Comparison of ENCODE assay signal across 1 cellular context in genomic region chr1:234544094-234544579, GRCh38.
TF ChIP-seq lines count a peak whose summit lies in the region.

No MANE protein-coding gene starts in this region.

TF ChIP-seq in K562, 482 proteins besides CTCF, POLR2A, EP300 and RAD21 (continued from another document and continues in another):
- TF ChIP-seq, protein P1, sequence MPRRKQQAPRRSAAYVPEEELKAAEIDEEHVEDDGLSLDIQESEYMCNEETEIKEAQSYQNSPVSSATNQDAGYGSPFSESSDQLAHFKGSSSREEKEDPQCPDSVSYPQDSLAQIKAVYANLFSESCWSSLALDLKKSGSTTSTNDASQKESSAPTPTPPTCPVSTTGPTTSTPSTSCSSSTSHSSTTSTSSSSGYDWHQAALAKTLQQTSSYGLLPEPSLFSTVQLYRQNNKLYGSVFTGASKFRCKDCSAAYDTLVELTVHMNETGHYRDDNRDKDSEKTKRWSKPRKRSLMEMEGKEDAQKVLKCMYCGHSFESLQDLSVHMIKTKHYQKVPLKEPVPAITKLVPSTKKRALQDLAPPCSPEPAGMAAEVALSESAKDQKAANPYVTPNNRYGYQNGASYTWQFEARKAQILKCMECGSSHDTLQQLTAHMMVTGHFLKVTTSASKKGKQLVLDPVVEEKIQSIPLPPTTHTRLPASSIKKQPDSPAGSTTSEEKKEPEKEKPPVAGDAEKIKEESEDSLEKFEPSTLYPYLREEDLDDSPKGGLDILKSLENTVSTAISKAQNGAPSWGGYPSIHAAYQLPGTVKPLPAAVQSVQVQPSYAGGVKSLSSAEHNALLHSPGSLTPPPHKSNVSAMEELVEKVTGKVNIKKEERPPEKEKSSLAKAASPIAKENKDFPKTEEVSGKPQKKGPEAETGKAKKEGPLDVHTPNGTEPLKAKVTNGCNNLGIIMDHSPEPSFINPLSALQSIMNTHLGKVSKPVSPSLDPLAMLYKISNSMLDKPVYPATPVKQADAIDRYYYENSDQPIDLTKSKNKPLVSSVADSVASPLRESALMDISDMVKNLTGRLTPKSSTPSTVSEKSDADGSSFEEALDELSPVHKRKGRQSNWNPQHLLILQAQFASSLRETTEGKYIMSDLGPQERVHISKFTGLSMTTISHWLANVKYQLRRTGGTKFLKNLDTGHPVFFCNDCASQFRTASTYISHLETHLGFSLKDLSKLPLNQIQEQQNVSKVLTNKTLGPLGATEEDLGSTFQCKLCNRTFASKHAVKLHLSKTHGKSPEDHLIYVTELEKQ (CRISPR knock-in tag; IDR thresholded peaks at IDR 0.05), result peak; percentile 16; the same call in 1 of the 2 replicates
- TF ChIP-seq CBX8 (IDR thresholded peaks at IDR 0.05; ENCODE audit: borderline replicate concordance, extremely low read depth, low read depth, low read length, poor library complexity, severe bottlenecking) (no peak), CBX5 (IDR thresholded peaks at IDR 0.05; ENCODE audit: borderline replicate concordance, low read depth) (no peak), RBM39 (optimal IDR thresholded peaks at IDR 0.05; ENCODE audit: low read depth, low read length) (no peak), GABPB1 (CRISPR knock-in tag; IDR thresholded peaks at IDR 0.05) (no peak), SMAD2 (IDR thresholded peaks at IDR 0.05; ENCODE audit: low read depth, low read length) (no peak), SREBF2 (CRISPR knock-in tag; IDR thresholded peaks at IDR 0.05) (no peak), RBM22 (IDR thresholded peaks at IDR 0.05; ENCODE audit: low read depth, low read length, poor library complexity, severe bottlenecking) (no peak), ZBTB1 (CRISPR knock-in tag; IDR thresholded peaks at IDR 0.05; ENCODE audit: borderline replicate concordance, low read depth) (no peak), MNT (conservative IDR thresholded peaks at IDR 0.05) (peak in 1 of 2 experiments; percentile 30; a peak in 1 of 4 replicates), ZKSCAN8 (CRISPR knock-in tag; IDR thresholded peaks at IDR 0.05) (no peak), TRIM28 (IDR thresholded peaks at IDR 0.05) (no peak), BRF1 (IDR thresholded peaks at IDR 0.05; ENCODE audit: borderline replicate concordance, extremely low read depth, insufficient read length) (no peak), ERF (CRISPR knock-in tag; IDR thresholded peaks at IDR 0.05) (no peak), CBFB (CRISPR knock-in tag; IDR thresholded peaks at IDR 0.05) (no peak), JUND (IDR thresholded peaks at IDR 0.05; ENCODE audit: borderline replicate concordance, low read depth, low read length) (peak; percentile 72), JUND (tag; IDR thresholded peaks at IDR 0.05; ENCODE audit: borderline replicate concordance, low read depth, low read length) (no peak; the same call in 2 of the 3 replicates), KDM4B (IDR thresholded peaks at IDR 0.05; ENCODE audit: borderline replicate concordance in 2 of 2, low read depth in 1 of 2) (no peak), RFX1 (IDR thresholded peaks at IDR 0.05) (no peak), ZC3H4 (CRISPR knock-in tag; IDR thresholded peaks at IDR 0.05; ENCODE audit: borderline replicate concordance) (no peak), ZNF507 (tag; conservative IDR thresholded peaks at IDR 0.05) (no peak), ZNF655 (CRISPR knock-in tag; IDR thresholded peaks at IDR 0.05) (no peak), CEBPG (CRISPR knock-in tag; IDR thresholded peaks at IDR 0.05) (no peak), CEBPG (tag; conservative IDR thresholded peaks at IDR 0.05 in 1 of 2, IDR thresholded peaks at IDR 0.05 in 1 of 2) (no peak), C11orf30 (IDR thresholded peaks at IDR 0.05; ENCODE audit: low read depth) (no peak), NFYB (IDR thresholded peaks at IDR 0.05; ENCODE audit: extremely low read depth, insufficient read length) (no peak), MTF1 (CRISPR knock-in tag; IDR thresholded peaks at IDR 0.05; ENCODE audit: borderline replicate concordance) (peak; percentile 67; the same call in 1 of the 2 replicates), ZNF174 (CRISPR knock-in tag; IDR thresholded peaks at IDR 0.05) (no peak), HDAC8 (tag; IDR thresholded peaks at IDR 0.05) (peak; percentile 93), TCF15 (CRISPR knock-in tag; IDR thresholded peaks at IDR 0.05) (no peak), ZNF316 (IDR thresholded peaks at IDR 0.05) (no peak), BRD9 (IDR thresholded peaks at IDR 0.05; ENCODE audit: low read depth, partially characterized antibody) (no peak), BRD4 (IDR thresholded peaks at IDR 0.05) (no peak), JUN (IDR thresholded peaks at IDR 0.05; ENCODE audit: borderline replicate concordance, low read depth, low read length) (no peak), JUN (CRISPR knock-in tag; IDR thresholded peaks at IDR 0.05; ENCODE audit: borderline replicate concordance) (no peak), DLX4 (CRISPR knock-in tag; IDR thresholded peaks at IDR 0.05) (no peak), KDM5B (IDR thresholded peaks at IDR 0.05; ENCODE audit: insufficient replicate concordance, low read depth, low read length) (no peak), ZC3H11A (IDR thresholded peaks at IDR 0.05; ENCODE audit: low read depth, low read length) (no peak), EWSR1 (IDR thresholded peaks at IDR 0.05; ENCODE audit: borderline replicate concordance, low read depth, partially characterized antibody) (no peak), L3MBTL2 (IDR thresholded peaks at IDR 0.05) (peak; percentile 98), ELF4 (CRISPR knock-in tag; IDR thresholded peaks at IDR 0.05) (0 out of 2 replicates have a peak, but pooled peaks have one; percentile 29), COPS2 (conservative IDR thresholded peaks at IDR 0.05) (no peak), ZNF445 (CRISPR knock-in tag; IDR thresholded peaks at IDR 0.05; ENCODE audit: low read depth) (no peak), FOXP1 (CRISPR knock-in tag; IDR thresholded peaks at IDR 0.05) (no peak), THRA (IDR thresholded peaks at IDR 0.05) (no peak), PHTF2 (CRISPR knock-in tag; IDR thresholded peaks at IDR 0.05) (no peak), ZKSCAN3 (CRISPR knock-in tag; IDR thresholded peaks at IDR 0.05) (no peak), BHLHE40 (IDR thresholded peaks at IDR 0.05; ENCODE audit: low read length) (peak; percentile 89), CBX1 (IDR thresholded peaks at IDR 0.05; ENCODE audit: low read depth) (no peak), ZNF695 (CRISPR knock-in tag; IDR thresholded peaks at IDR 0.05) (no peak)
- TF ChIP-seq, protein P2, sequence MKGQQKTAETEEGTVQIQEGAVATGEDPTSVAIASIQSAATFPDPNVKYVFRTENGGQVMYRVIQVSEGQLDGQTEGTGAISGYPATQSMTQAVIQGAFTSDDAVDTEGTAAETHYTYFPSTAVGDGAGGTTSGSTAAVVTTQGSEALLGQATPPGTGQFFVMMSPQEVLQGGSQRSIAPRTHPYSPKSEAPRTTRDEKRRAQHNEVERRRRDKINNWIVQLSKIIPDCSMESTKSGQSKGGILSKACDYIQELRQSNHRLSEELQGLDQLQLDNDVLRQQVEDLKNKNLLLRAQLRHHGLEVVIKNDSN (CRISPR knock-in tag; IDR thresholded peaks at IDR 0.05), result no peak
- TF ChIP-seq, protein P3, sequence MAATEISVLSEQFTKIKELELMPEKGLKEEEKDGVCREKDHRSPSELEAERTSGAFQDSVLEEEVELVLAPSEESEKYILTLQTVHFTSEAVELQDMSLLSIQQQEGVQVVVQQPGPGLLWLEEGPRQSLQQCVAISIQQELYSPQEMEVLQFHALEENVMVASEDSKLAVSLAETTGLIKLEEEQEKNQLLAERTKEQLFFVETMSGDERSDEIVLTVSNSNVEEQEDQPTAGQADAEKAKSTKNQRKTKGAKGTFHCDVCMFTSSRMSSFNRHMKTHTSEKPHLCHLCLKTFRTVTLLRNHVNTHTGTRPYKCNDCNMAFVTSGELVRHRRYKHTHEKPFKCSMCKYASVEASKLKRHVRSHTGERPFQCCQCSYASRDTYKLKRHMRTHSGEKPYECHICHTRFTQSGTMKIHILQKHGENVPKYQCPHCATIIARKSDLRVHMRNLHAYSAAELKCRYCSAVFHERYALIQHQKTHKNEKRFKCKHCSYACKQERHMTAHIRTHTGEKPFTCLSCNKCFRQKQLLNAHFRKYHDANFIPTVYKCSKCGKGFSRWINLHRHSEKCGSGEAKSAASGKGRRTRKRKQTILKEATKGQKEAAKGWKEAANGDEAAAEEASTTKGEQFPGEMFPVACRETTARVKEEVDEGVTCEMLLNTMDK (IDR thresholded peaks at IDR 0.05; ENCODE audit: borderline replicate concordance, insufficient read depth, low read depth, low read length, poor library complexity, severe bottlenecking), result no peak
- TF ChIP-seq, protein P4, sequence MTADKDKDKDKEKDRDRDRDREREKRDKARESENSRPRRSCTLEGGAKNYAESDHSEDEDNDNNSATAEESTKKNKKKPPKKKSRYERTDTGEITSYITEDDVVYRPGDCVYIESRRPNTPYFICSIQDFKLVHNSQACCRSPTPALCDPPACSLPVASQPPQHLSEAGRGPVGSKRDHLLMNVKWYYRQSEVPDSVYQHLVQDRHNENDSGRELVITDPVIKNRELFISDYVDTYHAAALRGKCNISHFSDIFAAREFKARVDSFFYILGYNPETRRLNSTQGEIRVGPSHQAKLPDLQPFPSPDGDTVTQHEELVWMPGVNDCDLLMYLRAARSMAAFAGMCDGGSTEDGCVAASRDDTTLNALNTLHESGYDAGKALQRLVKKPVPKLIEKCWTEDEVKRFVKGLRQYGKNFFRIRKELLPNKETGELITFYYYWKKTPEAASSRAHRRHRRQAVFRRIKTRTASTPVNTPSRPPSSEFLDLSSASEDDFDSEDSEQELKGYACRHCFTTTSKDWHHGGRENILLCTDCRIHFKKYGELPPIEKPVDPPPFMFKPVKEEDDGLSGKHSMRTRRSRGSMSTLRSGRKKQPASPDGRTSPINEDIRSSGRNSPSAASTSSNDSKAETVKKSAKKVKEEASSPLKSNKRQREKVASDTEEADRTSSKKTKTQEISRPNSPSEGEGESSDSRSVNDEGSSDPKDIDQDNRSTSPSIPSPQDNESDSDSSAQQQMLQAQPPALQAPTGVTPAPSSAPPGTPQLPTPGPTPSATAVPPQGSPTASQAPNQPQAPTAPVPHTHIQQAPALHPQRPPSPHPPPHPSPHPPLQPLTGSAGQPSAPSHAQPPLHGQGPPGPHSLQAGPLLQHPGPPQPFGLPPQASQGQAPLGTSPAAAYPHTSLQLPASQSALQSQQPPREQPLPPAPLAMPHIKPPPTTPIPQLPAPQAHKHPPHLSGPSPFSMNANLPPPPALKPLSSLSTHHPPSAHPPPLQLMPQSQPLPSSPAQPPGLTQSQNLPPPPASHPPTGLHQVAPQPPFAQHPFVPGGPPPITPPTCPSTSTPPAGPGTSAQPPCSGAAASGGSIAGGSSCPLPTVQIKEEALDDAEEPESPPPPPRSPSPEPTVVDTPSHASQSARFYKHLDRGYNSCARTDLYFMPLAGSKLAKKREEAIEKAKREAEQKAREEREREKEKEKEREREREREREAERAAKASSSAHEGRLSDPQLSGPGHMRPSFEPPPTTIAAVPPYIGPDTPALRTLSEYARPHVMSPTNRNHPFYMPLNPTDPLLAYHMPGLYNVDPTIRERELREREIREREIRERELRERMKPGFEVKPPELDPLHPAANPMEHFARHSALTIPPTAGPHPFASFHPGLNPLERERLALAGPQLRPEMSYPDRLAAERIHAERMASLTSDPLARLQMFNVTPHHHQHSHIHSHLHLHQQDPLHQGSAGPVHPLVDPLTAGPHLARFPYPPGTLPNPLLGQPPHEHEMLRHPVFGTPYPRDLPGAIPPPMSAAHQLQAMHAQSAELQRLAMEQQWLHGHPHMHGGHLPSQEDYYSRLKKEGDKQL (CRISPR knock-in tag; IDR thresholded peaks at IDR 0.05; ENCODE audit: borderline replicate concordance), result no peak
